8 cellular contexts compared by ENCODE assay signal in genomic region chr2:172461591-172462392, GRCh38. TPM values are rescaled to one million over a fixed set of nuclear protein-coding genes. Genes with fewer than 3 reads are reported as not detected.
DNase-seq lines count a peak whose midpoint lies in the region; TF ChIP-seq lines count a peak whose summit lies in the region.

No MANE protein-coding gene starts in this region.

- H3K36me3 ChIP-seq in liver (ENCODE audit: control insufficient read depth in 4 of 4, insufficient read depth in 3 of 4, low read depth in 1 of 4, low read length in 3 of 4) = no peaks in the 10 kb centered on the region

- no peak overlapping the region for H3K27ac ChIP-seq in liver (ENCODE audit: low read depth in 1 of 2, low read length in 2 of 2)

- TF ChIP-seq CTCF in AG09309 (IDR thresholded peaks at IDR 0.05; ENCODE audit: control insufficient read depth, insufficient read depth, low read depth, low read length, missing control alignments) (peak; percentile 92), cardiac fibroblast (IDR thresholded peaks at IDR 0.05; ENCODE audit: low read depth, low read length) (peak; percentile 91), liver (IDR thresholded peaks at IDR 0.05; ENCODE audit: low read depth, low read length, missing input control) (peak; percentile 75)

- H3K9me3 ChIP-seq in liver (ENCODE audit: control insufficient read depth in 4 of 4, low read length in 3 of 4) = no peaks in the 10 kb centered on the region

- WGBS in liver = 14% methylated on average over 12 of the region's 12 CpGs

- H3K9ac ChIP-seq in liver (ENCODE audit: low read depth in 1 of 2, low read length in 2 of 2) = no peak overlapping the region

- peak; percentile 94 to 98 for TF ChIP-seq RAD21 in liver (IDR thresholded peaks at IDR 0.05)

- DNase-seq in AG09309 (ENCODE audit: low read depth) (no peak), GM19240 (ENCODE audit: insufficient read length, low spot score) (peak; percentile 28), NCI-H2107 (lab: John Stamatoyannopoulos, UW) (peak; percentile 22), cardiac fibroblast (ENCODE audit: low read depth in 2 of 2) (peak; percentile 41 to 49), GF-D8 (lab: John Stamatoyannopoulos, UW) (no peak)
- DNase-seq in activated CD4-positive, CD25-positive, alpha-beta regulatory T cell treated with anti-CD3 and anti-CD28 coated beads, Interleukin-2, amount 50 U/mL, for 16 hours (ENCODE audit: low read depth, low spot score) = peak; percentile 46
- peak in 2 of 3 donors; percentile 43 to 73 for DNase-seq in stimulated activated CD4-positive, alpha-beta T cell treated with anti-CD3 and anti-CD28 coated beads, TNF-alpha, amount 100 ng/mL, for 48 hours (ENCODE audit: low read depth in 3 of 3)

- no peaks in the 10 kb centered on the region for H3K27me3 ChIP-seq in liver (ENCODE audit: control insufficient read depth in 4 of 4, insufficient read depth in 4 of 4, low read length in 3 of 4)

- H3K4me3 ChIP-seq in AG09309 (ENCODE audit: control insufficient read depth, low read depth, low read length) (no peak overlapping the region), cardiac fibroblast (replicated peaks in 1 of 2; ENCODE audit: low read depth in 2 of 2, low read length in 2 of 2) (no peak overlapping the region), liver (ENCODE audit: low read depth in 1 of 3, low read length in 3 of 3) (no peak overlapping the region)

- H3K4me1 ChIP-seq in liver (ENCODE audit: control insufficient read depth in 4 of 4, insufficient read depth in 4 of 4, low read length in 3 of 4) = peaks cover 2 to 11% (median 11%) of the 10 kb centered on the region in 4 donors

TF ChIP-seq in liver, 16 proteins besides CTCF, POLR2A, EP300 and RAD21:
- TF ChIP-seq FOXA1 (IDR thresholded peaks at IDR 0.05) = no peak
- no peak for TF ChIP-seq JUND (IDR thresholded peaks at IDR 0.05)
- TF ChIP-seq TAF1 (conservative IDR thresholded peaks at IDR 0.05) = no peak
- TF ChIP-seq FOXA2 (IDR thresholded peaks at IDR 0.05) = no peak
- TF ChIP-seq HNF4A (conservative IDR thresholded peaks at IDR 0.05) = no peak
- TF ChIP-seq NR2F2 (IDR thresholded peaks at IDR 0.05) = no peak
- no peak for TF ChIP-seq GABPA (IDR thresholded peaks at IDR 0.05 in 1 of 2, conservative IDR thresholded peaks at IDR 0.05 in 1 of 2)
- TF ChIP-seq YY1 (IDR thresholded peaks at IDR 0.05) = no peak

RNA-seq across cellular contexts. Expression of gene ITGA6, which starts 34.4 kb away (rescaled TPM):
- total RNA-seq in liver = 10 to 100 TPM; 15.6 to 21.6 TPM
- 1 to 10 TPM; 5.8 to 7.3 TPM for polyA plus RNA-seq in liver

Comparison
In these comparisons a context has a peak if more than half of its experiments do, and no peak if none do; other contexts are left out.
1. DNase-seq: peak in GM19240 (single experiment), NCI-H2107 (single experiment), activated CD4-positive, CD25-positive, alpha-beta regulatory T cell treated with anti-CD3 and anti-CD28 coated beads, Interleukin-2, amount 50 U/mL, for 16 hours (single experiment), cardiac fibroblast (2 of 2) and stimulated activated CD4-positive, alpha-beta T cell treated with anti-CD3 and anti-CD28 coated beads, TNF-alpha, amount 100 ng/mL, for 48 hours (2 of 3); none in AG09309 (single experiment) and GF-D8 (single experiment).
2. Peak in every context shown above with its lines, with median percentiles within 50 percentile points of each other: CTCF ChIP-seq.